Comparison of ENCODE assay signal across 8 cellular contexts in the genomic region with DNA sequence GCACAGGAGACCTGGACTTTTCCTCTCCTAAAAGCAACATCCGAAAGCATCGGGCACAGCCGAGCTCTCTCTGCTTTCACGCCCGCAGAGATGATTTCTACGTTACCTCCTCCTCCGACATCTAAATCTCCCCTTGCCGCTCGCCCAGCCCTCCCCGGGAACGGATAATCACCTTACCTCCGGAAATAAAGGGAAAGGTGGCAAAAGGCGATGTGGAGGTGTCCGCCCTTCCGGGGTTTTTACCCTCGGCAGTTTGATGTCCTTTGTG. TPM values are rescaled to one million over a fixed set of nuclear protein-coding genes. Genes with fewer than 3 reads are reported as not detected.
DNase-seq lines count a peak whose midpoint lies in the region; ATAC-seq, FAIRE-seq and TF ChIP-seq lines count a peak whose summit lies in the region.

No MANE protein-coding gene starts in this region.

- BruUV-seq in endothelial cell of umbilical vein (replicated peaks; lab: Mats Ljungman, UMichigan), result TSS peak; percentile 26

- H3K9ac ChIP-seq in Loucy (ENCODE audit: low read depth, low read length, poor library complexity, severe bottlenecking) (peak overlapping the region; percentile 91), endothelial cell of umbilical vein (replicated peaks; ENCODE audit: extremely low read depth, insufficient read depth, low read length) (peak overlapping the region; percentile 95)

- peaks cover 10% of the 10 kb centered on the region for H3K27me3 ChIP-seq in Loucy (ENCODE audit: insufficient read depth, low read length, poor library complexity, severe bottlenecking)
- H3K27me3 ChIP-seq in endothelial cell of umbilical vein (ENCODE audit: control insufficient read depth in 2 of 2, insufficient read depth in 2 of 2, low read length in 2 of 2), result no peaks in the 10 kb centered on the region

- H3F3A ChIP-seq in Loucy (ENCODE audit: low read depth), result no peaks in the 10 kb centered on the region

- no peak for TF ChIP-seq POLR2A in endothelial cell of umbilical vein (IDR thresholded peaks at IDR 0.05; ENCODE audit: low read depth, low read length)

- H3K79me2 ChIP-seq in Loucy (ENCODE audit: insufficient read depth, low read length) (peaks cover 74% of the 10 kb centered on the region), endothelial cell of umbilical vein (ENCODE audit: control insufficient read depth, insufficient read depth, low read length) (peaks cover 51% of the 10 kb centered on the region)

- H3K9me1 ChIP-seq in endothelial cell of umbilical vein (replicated peaks; ENCODE audit: control insufficient read depth, extremely low read depth, insufficient read depth, low read length), result no peaks in the 10 kb centered on the region

- H3K4me2 ChIP-seq in Loucy (ENCODE audit: low read depth, low read length, poor library complexity, severe bottlenecking) (peak overlapping the region; percentile 98), endothelial cell of umbilical vein (ENCODE audit: insufficient read depth, low read length) (peak overlapping the region; percentile 97)

- CTCF ChIA-PET in endothelial cell of umbilical vein (lab: Charles Lee), result interaction anchor here (1.0 kb wide), 1 partner anchor 540 kb away, joined by 3 read pairs; no protein-coding TSS in a partner anchor

- peak; percentile 50 for DNase-seq in DMS153 (lab: John Stamatoyannopoulos, UW)
- DNase-seq in endothelial cell of umbilical vein (ENCODE audit: low read depth, low spot score), result no peak
- no peak for DNase-seq in omental fat pad (ENCODE audit: low spot score)
- no peak for DNase-seq in activated CD4-positive, CD25-positive, alpha-beta regulatory T cell (lab: John Stamatoyannopoulos, UW)
- DNase-seq in iPS-NIHi7 (ENCODE audit: extremely low spot score), result no peak
- no peak for DNase-seq in HK-2 (ENCODE audit: unreplicated experiment)

- peak overlapping the region; percentile 89 for H3K4me3 ChIP-seq in Loucy (ENCODE audit: low read length, poor library complexity, severe bottlenecking)
- peak overlapping the region; percentile 59 to 85 (median 84) for H3K4me3 ChIP-seq in endothelial cell of umbilical vein (replicated peaks in 1 of 3; ENCODE audit: insufficient read depth in 1 of 3, low read depth in 1 of 3, low read length in 3 of 3)

- H3K4me1 ChIP-seq in Loucy (ENCODE audit: insufficient read depth, low read length, poor library complexity, severe bottlenecking), result peaks cover 44% of the 10 kb centered on the region
- peaks cover 31% of the 10 kb centered on the region for H3K4me1 ChIP-seq in endothelial cell of umbilical vein (ENCODE audit: control insufficient read depth, extremely low read depth, insufficient read depth, low read length)

- intact Hi-C loops in endothelial cell of umbilical vein (cut with micrococcal nuclease), result loop anchor here (1.0 to 10.0 kb wide), 5 partner anchors 104 to 814 kb away; partner anchors contain the start of gene SLC38A2

- dilution Hi-C loops in endothelial cell of umbilical vein (cut with MboI; ENCODE audit: extremely low pct_ligation_motif_present, low sequenced_read_pairs), result no loop called here

- TF ChIP-seq CTCF in Loucy (conservative IDR thresholded peaks at IDR 0.05; ENCODE audit: low read length) (no peak), endothelial cell of umbilical vein (IDR thresholded peaks at IDR 0.05; ENCODE audit: extremely low read depth in 1 of 2, insufficient read depth in 1 of 2, low read depth in 1 of 2, low read length in 2 of 2) (no peak), omental fat pad (IDR thresholded peaks at IDR 0.05) (no peak)

- no peak for FAIRE-seq in endothelial cell of umbilical vein (lab: Jason Lieb, UNC)

- H3K36me3 ChIP-seq in Loucy (ENCODE audit: insufficient read depth, low read length) (no peaks in the 10 kb centered on the region), endothelial cell of umbilical vein (ENCODE audit: control insufficient read depth in 2 of 2, extremely low read depth in 1 of 2, insufficient read depth in 2 of 2, low read length in 2 of 2) (no peaks in the 10 kb centered on the region)

- H2AFZ ChIP-seq in Loucy (ENCODE audit: low read length) (peak overlapping the region; percentile 89), endothelial cell of umbilical vein (ENCODE audit: low read depth, low read length) (peak overlapping the region; percentile 46)

- POLR2A ChIA-PET in endothelial cell of umbilical vein (lab: Charles Lee), result interaction anchor here (0.6 kb wide), 1 partner anchor 52 kb away, joined by 6 read pairs; no protein-coding TSS in a partner anchor

- H4K20me1 ChIP-seq in Loucy (ENCODE audit: insufficient read depth, low read length, poor library complexity, severe bottlenecking) (peaks cover 35% of the 10 kb centered on the region), endothelial cell of umbilical vein (replicated peaks; ENCODE audit: control insufficient read depth, extremely low read depth, insufficient read depth, low read length) (no peaks in the 10 kb centered on the region)

- H3K9me2 ChIP-seq in Loucy (replicated peaks; ENCODE audit: low read depth, low read length), result no peaks in the 10 kb centered on the region

- H3K9me3 ChIP-seq in Loucy (ENCODE audit: insufficient read depth, low read depth, low read length) (no peaks in the 10 kb centered on the region), endothelial cell of umbilical vein (replicated peaks; ENCODE audit: control insufficient read depth, insufficient read depth, low read length) (no peaks in the 10 kb centered on the region)

- peak overlapping the region; percentile 82 for H3K27ac ChIP-seq in endothelial cell of umbilical vein (ENCODE audit: insufficient read depth, low read depth, low read length)

- peak; percentile 1 for ATAC-seq in omental fat pad (ENCODE audit: low FRiP score)
- no peak for ATAC-seq in HG02759 (IDR thresholded peaks at IDR 0.05; ENCODE audit: unreplicated experiment)

TF ChIP-seq in endothelial cell of umbilical vein, 7 proteins besides CTCF, POLR2A, EP300 and RAD21:
- TF ChIP-seq JUN (IDR thresholded peaks at IDR 0.05; ENCODE audit: borderline replicate concordance, insufficient read depth, insufficient read length, low read depth) (no peak), MYC (IDR thresholded peaks at IDR 0.05; ENCODE audit: low read depth, low read length) (no peak), FOS (IDR thresholded peaks at IDR 0.05; ENCODE audit: borderline replicate concordance, insufficient read depth, low read length) (no peak), GATA2 (IDR thresholded peaks at IDR 0.05; ENCODE audit: insufficient read depth, insufficient read length, low read depth, low read length) (no peak), MAX (IDR thresholded peaks at IDR 0.05; ENCODE audit: insufficient read depth, insufficient read length) (no peak), POLR2AphosphoS5 (IDR thresholded peaks at IDR 0.05; ENCODE audit: insufficient read depth, low read depth, low read length) (no peak), EZH2 (IDR thresholded peaks at IDR 0.05; ENCODE audit: borderline replicate concordance, low read depth, low read length, severe bottlenecking) (no peak)

RNA-seq across cellular contexts. Expression of gene SLC38A1, which starts 0.6 kb away (rescaled TPM):
- total RNA-seq in endothelial cell of umbilical vein, result 81.0 and 86.4 TPM in 2 replicates
- polyA plus RNA-seq in endothelial cell of umbilical vein, result 17.2 and 23.6 TPM in 2 replicates
- 16.7 TPM in 2 replicates for polyA plus RNA-seq in endothelial cell of umbilical vein (2011; cell fraction: cytosol; rRNA removed)
- 30.9 and 38.9 TPM in 2 replicates for polyA plus RNA-seq in endothelial cell of umbilical vein (2011; cell fraction: nucleus; rRNA removed)
- 56.7 and 79.2 TPM in 2 replicates for polyA plus RNA-seq in endothelial cell of umbilical vein (2012)
- polyA minus RNA-seq in endothelial cell of umbilical vein, result 76.5 and 103 TPM in 2 replicates
- 212 TPM for polyA minus RNA-seq in endothelial cell of umbilical vein (2011; cell fraction: cytosol; rRNA and poly(A)+ RNA removed)
- polyA minus RNA-seq in endothelial cell of umbilical vein (2011; cell fraction: nucleus; rRNA and poly(A)+ RNA removed), result 70.3 and 93.2 TPM in 2 replicates
- total RNA-seq in omental fat pad, result 10 to 100 TPM; 14.8 to 48.5 (median 28.4) TPM
